26 cellular contexts compared by ENCODE assay signal in genomic region chr15:52287114-52287513, GRCh38. TPM values are rescaled to one million over a fixed set of nuclear protein-coding genes. Genes with fewer than 3 reads are reported as not detected.
A peak's percentile ranks its signal among the peaks of the same experiment; 100 is the strongest.
DNase-seq lines count a peak whose midpoint lies in the region; ATAC-seq, FAIRE-seq and TF ChIP-seq lines count a peak whose summit lies in the region.
"Had no signal": no experiment of that assay in that cellular context is flagged by ENCODE, and none has a peak within 500 bp of the region (broad histone marks: within the 10 kb centered on the region; RNA-seq: fewer than 3 reads in every experiment).

No MANE protein-coding gene starts in this region.

- WGBS in A549 (ENCODE audit: missing lambda C conversion rate): 34% methylated on average over 7 of the region's 7 CpGs
- no CpG with 5 or more reads among the region's 7 CpGs for WGBS in H9 (ENCODE audit: extremely low coverage, insufficient read length, low lambda C conversion rate)

- no peak overlapping the region for H2AK5ac ChIP-seq in H9 (ENCODE audit: insufficient read length, low read length)

- no peak for TF ChIP-seq RAD21 in A549 (conservative IDR thresholded peaks at IDR 0.05 in 1 of 2, IDR thresholded peaks at IDR 0.05 in 1 of 2)

- no peak for TF ChIP-seq POLR2A in A549 (IDR thresholded peaks at IDR 0.05; ENCODE audit: low read length)

- H4K91ac ChIP-seq in H9 (ENCODE audit: insufficient read length, low read depth, low read length): no peak overlapping the region

- H3K27me3 ChIP-seq in Panc1 (ENCODE audit: control insufficient read depth, insufficient read depth, low read length) (no peaks in the 10 kb centered on the region), H9 (ENCODE audit: insufficient read depth, low read length) (no peaks in the 10 kb centered on the region)
- H3K27me3 ChIP-seq: adrenal gland, cardiac muscle cell, gastrocnemius medialis had no signal

- no peak overlapping the region for H3K56ac ChIP-seq in H9 (ENCODE audit: insufficient read length, low read depth, low read length)

- no TSS peak for BruUV-seq in Panc1 (replicated peaks; lab: Mats Ljungman, UMichigan)

- intact Hi-C loops in Panc1 (cut with micrococcal nuclease; ENCODE audit: unreplicated experiment): no loop called here

- H3K23me2 ChIP-seq in H9 (ENCODE audit: insufficient read length, low read depth, low read length, poor library complexity, severe bottlenecking): no peaks in the 10 kb centered on the region

- no peak overlapping the region for H2AFZ ChIP-seq in H9 (ENCODE audit: low read length)

- H3K4me3 ChIP-seq in A549 (0 out of 3 replicates have a peak overlapping the region, but pooled peaks have one; percentile 0), Panc1 (ENCODE audit: low read depth in 2 of 2, low read length in 2 of 2) (no peak overlapping the region)
- H3K4me3 ChIP-seq: adrenal gland, cardiac muscle cell, dorsolateral prefrontal cortex, gastrocnemius medialis, SK-N-MC, smooth muscle cell had no signal

- H3K36me3 Mint-ChIP-seq in progenitor cell of endocrine pancreas (ENCODE audit: insufficient read depth) (peaks cover 13% of the 10 kb centered on the region), H9 (ENCODE audit: insufficient read depth in 1 of 3, low read depth in 3 of 3) (peaks cover 31 to 42% (median 33%) of the 10 kb centered on the region in 3 experiments)

- no peaks in the 10 kb centered on the region for H4K20me1 ChIP-seq in H9 (ENCODE audit: control insufficient read depth, insufficient read depth, insufficient read length)

- POLR2A ChIA-PET in A549 (lab: Yijun Ruan, JAX): interaction anchor here (1.1 to 1.8 kb wide), 2 partner anchors 25 to 364 kb away, joined by 3 to 5 read pairs; no protein-coding TSS in a partner anchor
- POLR2A ChIA-PET in Panc1 (lab: Charles Lee): no interaction called here

- FAIRE-seq in A549 (lab: Jason Lieb, UNC): peak; percentile 13
- FAIRE-seq: G401.6 had no signal

- peak; percentile 44 to 68 for DNase-seq in A549 (ENCODE audit: low read depth in 1 of 2, low spot score in 1 of 2)
- no peak for DNase-seq in Panc1 (ENCODE audit: low read depth, low spot score)
- DNase-seq in progenitor cell of endocrine pancreas (ENCODE audit: low spot score, unreplicated experiment): no peak
- DNase-seq in H9: no peak
- DNase-seq in amniotic stem cell (lab: John Stamatoyannopoulos, UW): no peak
- DNase-seq in C1 segment of cervical spinal cord (lab: John Stamatoyannopoulos, UW): no peak
- no peak for DNase-seq in A172 (ENCODE audit: low spot score)
- DNase-seq: activated CD4-positive, alpha-beta T cell treated with anti-CD3 and anti-CD28 coated beads, Interleukin-2, amount 50 U/mL, for 1 hour; activated gamma-delta T cell; adrenal gland; DMS 273 treated with DMSO at 0.1 percent for 48 hours; dorsolateral prefrontal cortex; erythroblast; gastrocnemius medialis; IMR-90; midbrain; NCI-H82; stimulated activated CD4-positive, alpha-beta T cell treated with anti-CD3 and anti-CD28 coated beads, Interleukin-2, amount 100 ng/mL, for 48 hours; stimulated activated naive CD8-positive, alpha-beta T cell treated with anti-CD3 and anti-CD28 coated beads, Interleukin-15, Interleukin-2, amounts not matched to agents 100 U/mL and 50 U/mL, for 24 hours; T-helper 2 cell had no signal

- no peak overlapping the region for H3T11ph ChIP-seq in H9 (ENCODE audit: low read length)

- no peak overlapping the region for H3K4ac ChIP-seq in H9 (ENCODE audit: low read depth, low read length)

- H3K23ac ChIP-seq in H9 (ENCODE audit: insufficient read length, low read depth, low read length): no peak overlapping the region

- H3K4me2 ChIP-seq in A549 (peak overlapping the region; percentile 89), H9 (ENCODE audit: insufficient read depth, insufficient read length, low read length) (no peak overlapping the region)
- H3K4me2 ChIP-seq: smooth muscle cell had no signal

- CTCF ChIA-PET in A549 (lab: Yijun Ruan, JAX) (interaction anchor here (1.1 to 3.4 kb wide), 9 partner anchors 9 to 449 kb away, joined by 3 to 22 read pairs (median 5); partner anchors contain the start of gene MYO5A), Panc1 (lab: Charles Lee) (no interaction called here)

- no peak overlapping the region for H3K18ac ChIP-seq in H9 (ENCODE audit: insufficient read length, low read depth, low read length)

- H3K4me1 ChIP-seq in A549: peaks cover 50% of the 10 kb centered on the region
- H3K4me1 ChIP-seq in Panc1 (ENCODE audit: control insufficient read depth, insufficient read depth, low read length): peaks cover 41% of the 10 kb centered on the region
- H3K4me1 ChIP-seq in H9 (ENCODE audit: insufficient read depth, low read length): peaks cover 6% of the 10 kb centered on the region; the same call in 1 of the 2 replicates
- H3K4me1 ChIP-seq: adrenal gland, gastrocnemius medialis had no signal

- H3K79me1 ChIP-seq in H9 (ENCODE audit: insufficient read depth, low read depth, low read length, poor library complexity, severe bottlenecking): no peaks in the 10 kb centered on the region

- no peak overlapping the region for H2BK5ac ChIP-seq in H9 (ENCODE audit: insufficient read length, low read length)

- peaks cover 2% of the 10 kb centered on the region; the same call in 1 of the 2 replicates for H3K79me2 ChIP-seq in H9 (ENCODE audit: insufficient read depth, low read length)

- H3K4me3 Mint-ChIP-seq in progenitor cell of endocrine pancreas (ENCODE audit: low read depth): peak overlapping the region; percentile 2
- H3K4me3 Mint-ChIP-seq in H9: no peak overlapping the region

- no peak overlapping the region for H2BK20ac ChIP-seq in H9 (ENCODE audit: low read depth, low read length, poor library complexity, severe bottlenecking)

- peak in 1 of 2 experiments; percentile 40; a peak in 3 of 6 replicates for ATAC-seq in A549
- ATAC-seq in Panc1: no peak
- peak; percentile 73 for ATAC-seq in esophagus mucosa
- ATAC-seq: gastrocnemius medialis; stimulated activated naive CD8-positive, alpha-beta T cell treated with anti-CD3 and anti-CD28 coated beads, Interleukin-15, Interleukin-2, amounts not matched to agents 100 U/mL and 50 U/mL, for 24 hours had no signal

- no peak overlapping the region for H3K14ac ChIP-seq in H9 (ENCODE audit: insufficient read depth, low read length)

- H3K27ac Mint-ChIP-seq in progenitor cell of endocrine pancreas (peak overlapping the region; percentile 95), H9 (no peak overlapping the region)

- H3K27me3 Mint-ChIP-seq in progenitor cell of endocrine pancreas (no peaks in the 10 kb centered on the region), H9 (ENCODE audit: low read depth) (no peaks in the 10 kb centered on the region)

- no peak overlapping the region for H4K8ac ChIP-seq in H9 (replicated peaks; ENCODE audit: insufficient read length, low read depth, low read length)

- in situ Hi-C loops in Panc1 (cut with HindIII; ENCODE audit: low pct_unique_long_range_greater_than_20kb, low sequenced_read_pairs): no loop called here

- H3K36me3 ChIP-seq in Panc1 (ENCODE audit: control insufficient read depth, insufficient read depth, low read length): no peaks in the 10 kb centered on the region
- H3K36me3 ChIP-seq: adrenal gland, cardiac muscle cell, gastrocnemius medialis had no signal

- H3K4me1 Mint-ChIP-seq in progenitor cell of endocrine pancreas (ENCODE audit: low read depth): peaks cover 43% of the 10 kb centered on the region
- H3K4me1 Mint-ChIP-seq in H9: peaks cover 35 to 39% of the 10 kb centered on the region in 2 experiments

- no peak for TF ChIP-seq CTCF in A549 (IDR thresholded peaks at IDR 0.05)
- TF ChIP-seq CTCF in Panc1 (IDR thresholded peaks at IDR 0.05): no peak
- no peak for TF ChIP-seq CTCF in progenitor cell of endocrine pancreas (IDR thresholded peaks at IDR 0.05; ENCODE audit: unreplicated experiment)
- TF ChIP-seq CTCF in H9 (conservative IDR thresholded peaks at IDR 0.05): no peak

- H3K9ac ChIP-seq in H9 (ENCODE audit: extremely low read depth, insufficient read length, low read length): no peak overlapping the region

- H3K27ac ChIP-seq in A549 (peak overlapping the region; percentile 87 to 93), Panc1 (ENCODE audit: low read length) (peak overlapping the region; percentile 92; the same call in 1 of the 2 replicates), H9 (ENCODE audit: insufficient read length, low read depth, low read length) (no peak overlapping the region)
- H3K27ac ChIP-seq: adrenal gland, cardiac muscle cell, gastrocnemius medialis, HL-60, SK-N-MC had no signal

- no peak overlapping the region for H2BK120ac ChIP-seq in H9 (ENCODE audit: low read depth, low read length, poor library complexity, severe bottlenecking)

- H3K9me3 ChIP-seq in A549 (no peaks in the 10 kb centered on the region), Panc1 (ENCODE audit: control insufficient read depth, insufficient read depth, low read depth, low read length) (no peaks in the 10 kb centered on the region), H9 (ENCODE audit: control insufficient read depth, low read depth, low read length) (no peaks in the 10 kb centered on the region)
- H3K9me3 ChIP-seq: adrenal gland, gastrocnemius medialis had no signal

- H4K5ac ChIP-seq in H9 (ENCODE audit: insufficient read length, low read depth, low read length): no peak overlapping the region

- H2BK12ac ChIP-seq in H9 (ENCODE audit: insufficient read length, low read depth, low read length): no peak overlapping the region

- TF ChIP-seq EP300 in A549 (IDR thresholded peaks at IDR 0.05): no peak

- peaks cover 3% of the 10 kb centered on the region for H3K9me3 Mint-ChIP-seq in progenitor cell of endocrine pancreas (ENCODE audit: low read depth)
- H3K9me3 Mint-ChIP-seq in H9: peaks cover 13 to 23% of the 10 kb centered on the region in 2 experiments; a peak in 4 of 5 replicates

- no peak overlapping the region for H2BK15ac ChIP-seq in H9 (ENCODE audit: low read depth, low read length)

TF ChIP-seq in A549, 52 proteins besides CTCF, POLR2A, EP300 and RAD21:
- TF ChIP-seq HEYL (CRISPR knock-in tag; IDR thresholded peaks at IDR 0.05) (no peak), KDM5A (IDR thresholded peaks at IDR 0.05) (no peak), BHLHE40 (IDR thresholded peaks at IDR 0.05; ENCODE audit: low read depth, low read length) (0 out of 2 replicates have a peak, but pooled peaks have one; percentile 9), TFCP2L1 (CRISPR knock-in tag; IDR thresholded peaks at IDR 0.05) (no peak), RARB (CRISPR knock-in tag; IDR thresholded peaks at IDR 0.05) (no peak)

RNA-seq across cellular contexts. Expression of gene MYO5C, which starts 8.5 kb away (rescaled TPM):
- 26.9 and 27.6 TPM in 2 replicates for polyA plus RNA-seq in A549 (2011; rRNA removed)
- 6.4 and 7.2 TPM in 2 replicates for polyA plus RNA-seq in A549 (2012; cell fraction: cytosol; rRNA removed)
- 9.0 and 11.7 TPM in 2 replicates for polyA plus RNA-seq in A549 (2012; cell fraction: nucleus; rRNA removed)
- 6.2 to 7.1 TPM (median 6.7 TPM) in 3 replicates for polyA plus RNA-seq in A549 (2017; fragmentation: RNase III; extraction: RNeasy Plus Mini Kit Qiagen cat#74134 plus additional on column Dnase treatment)
- 45.7 and 64.6 TPM in 2 replicates for polyA minus RNA-seq in A549 (2011; rRNA and poly(A)+ RNA removed)
- total RNA-seq in Panc1 (2021; ENCODE audit: unreplicated experiment): 28.2 TPM
- polyA plus RNA-seq in Panc1 (2012; ENCODE audit: insufficient read length): 10.3 TPM
- total RNA-seq in esophagus mucosa: 19.7 TPM
- total RNA-seq in progenitor cell of endocrine pancreas: 63.9 and 65.6 TPM in 2 replicates
- total RNA-seq in H9 (2021): 22.2 and 22.4 TPM in 2 replicates
- 0.88 and 2.1 TPM in 2 replicates for total RNA-seq in A172 (2014; rRNA removed; shearing (Covaris generic))

Comparison
In these comparisons a context has a peak if more than half of its experiments do, and no peak if none do; other contexts are left out.
1. DNase-seq: peak in A549 (2 of 2); none in Panc1 (single experiment), progenitor cell of endocrine pancreas (single experiment), H9 (single experiment), amniotic stem cell (single experiment), C1 segment of cervical spinal cord (0 of 14) and A172 (single experiment).